In the genomic region with DNA sequence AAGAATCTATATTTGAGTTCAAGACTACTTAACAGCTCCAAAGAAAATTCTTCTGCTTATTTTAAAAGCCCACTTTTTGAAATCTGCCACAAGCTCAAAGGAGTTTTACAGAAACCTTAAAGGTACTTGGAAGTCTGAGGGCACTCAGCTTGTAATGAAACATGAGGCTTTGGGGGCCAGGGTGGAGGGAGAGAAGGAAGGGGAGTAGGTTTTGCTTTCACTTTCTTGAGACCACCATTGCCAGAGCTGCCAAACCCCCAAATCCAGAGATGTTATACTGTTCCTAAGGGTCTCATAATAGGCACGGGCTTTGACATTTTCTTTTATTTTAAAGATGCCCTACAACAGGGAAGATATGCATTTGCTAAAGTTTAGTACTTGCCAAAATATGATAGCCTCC, we compare ENCODE assay signal across 2 cellular contexts.
TF ChIP-seq lines count a peak whose summit lies in the region.

No MANE protein-coding gene starts in this region.

TF ChIP-seq in K562, 482 proteins besides CTCF, POLR2A, EP300 and RAD21:
- TF ChIP-seq ATF1 (CRISPR knock-in tag; IDR thresholded peaks at IDR 0.05) (no peak), ATF1 (tag; IDR thresholded peaks at IDR 0.05) (no peak), NFYB (IDR thresholded peaks at IDR 0.05; ENCODE audit: extremely low read depth, insufficient read length) (no peak), ZNF586 (CRISPR knock-in tag; conservative IDR thresholded peaks at IDR 0.05) (no peak), HNRNPLL (IDR thresholded peaks at IDR 0.05; ENCODE audit: low read depth, low read length, poor library complexity, severe bottlenecking) (no peak), XRCC3 (IDR thresholded peaks at IDR 0.05) (no peak), RBM15 (IDR thresholded peaks at IDR 0.05; ENCODE audit: insufficient read depth, low read length) (no peak), KAT7 (CRISPR knock-in tag; IDR thresholded peaks at IDR 0.05; ENCODE audit: borderline replicate concordance) (no peak), ZNF551 (CRISPR knock-in tag; IDR thresholded peaks at IDR 0.05) (no peak), HNRNPL (IDR thresholded peaks at IDR 0.05; ENCODE audit: low read depth, low read length) (no peak), RBM22 (IDR thresholded peaks at IDR 0.05; ENCODE audit: low read depth, low read length, poor library complexity, severe bottlenecking) (no peak), EP400 (IDR thresholded peaks at IDR 0.05) (no peak)
- TF ChIP-seq, protein P1, sequence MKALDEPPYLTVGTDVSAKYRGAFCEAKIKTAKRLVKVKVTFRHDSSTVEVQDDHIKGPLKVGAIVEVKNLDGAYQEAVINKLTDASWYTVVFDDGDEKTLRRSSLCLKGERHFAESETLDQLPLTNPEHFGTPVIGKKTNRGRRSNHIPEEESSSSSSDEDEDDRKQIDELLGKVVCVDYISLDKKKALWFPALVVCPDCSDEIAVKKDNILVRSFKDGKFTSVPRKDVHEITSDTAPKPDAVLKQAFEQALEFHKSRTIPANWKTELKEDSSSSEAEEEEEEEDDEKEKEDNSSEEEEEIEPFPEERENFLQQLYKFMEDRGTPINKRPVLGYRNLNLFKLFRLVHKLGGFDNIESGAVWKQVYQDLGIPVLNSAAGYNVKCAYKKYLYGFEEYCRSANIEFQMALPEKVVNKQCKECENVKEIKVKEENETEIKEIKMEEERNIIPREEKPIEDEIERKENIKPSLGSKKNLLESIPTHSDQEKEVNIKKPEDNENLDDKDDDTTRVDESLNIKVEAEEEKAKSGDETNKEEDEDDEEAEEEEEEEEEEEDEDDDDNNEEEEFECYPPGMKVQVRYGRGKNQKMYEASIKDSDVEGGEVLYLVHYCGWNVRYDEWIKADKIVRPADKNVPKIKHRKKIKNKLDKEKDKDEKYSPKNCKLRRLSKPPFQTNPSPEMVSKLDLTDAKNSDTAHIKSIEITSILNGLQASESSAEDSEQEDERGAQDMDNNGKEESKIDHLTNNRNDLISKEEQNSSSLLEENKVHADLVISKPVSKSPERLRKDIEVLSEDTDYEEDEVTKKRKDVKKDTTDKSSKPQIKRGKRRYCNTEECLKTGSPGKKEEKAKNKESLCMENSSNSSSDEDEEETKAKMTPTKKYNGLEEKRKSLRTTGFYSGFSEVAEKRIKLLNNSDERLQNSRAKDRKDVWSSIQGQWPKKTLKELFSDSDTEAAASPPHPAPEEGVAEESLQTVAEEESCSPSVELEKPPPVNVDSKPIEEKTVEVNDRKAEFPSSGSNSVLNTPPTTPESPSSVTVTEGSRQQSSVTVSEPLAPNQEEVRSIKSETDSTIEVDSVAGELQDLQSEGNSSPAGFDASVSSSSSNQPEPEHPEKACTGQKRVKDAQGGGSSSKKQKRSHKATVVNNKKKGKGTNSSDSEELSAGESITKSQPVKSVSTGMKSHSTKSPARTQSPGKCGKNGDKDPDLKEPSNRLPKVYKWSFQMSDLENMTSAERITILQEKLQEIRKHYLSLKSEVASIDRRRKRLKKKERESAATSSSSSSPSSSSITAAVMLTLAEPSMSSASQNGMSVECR (CRISPR knock-in tag; IDR thresholded peaks at IDR 0.05) = no peak
- TF ChIP-seq, protein P2, sequence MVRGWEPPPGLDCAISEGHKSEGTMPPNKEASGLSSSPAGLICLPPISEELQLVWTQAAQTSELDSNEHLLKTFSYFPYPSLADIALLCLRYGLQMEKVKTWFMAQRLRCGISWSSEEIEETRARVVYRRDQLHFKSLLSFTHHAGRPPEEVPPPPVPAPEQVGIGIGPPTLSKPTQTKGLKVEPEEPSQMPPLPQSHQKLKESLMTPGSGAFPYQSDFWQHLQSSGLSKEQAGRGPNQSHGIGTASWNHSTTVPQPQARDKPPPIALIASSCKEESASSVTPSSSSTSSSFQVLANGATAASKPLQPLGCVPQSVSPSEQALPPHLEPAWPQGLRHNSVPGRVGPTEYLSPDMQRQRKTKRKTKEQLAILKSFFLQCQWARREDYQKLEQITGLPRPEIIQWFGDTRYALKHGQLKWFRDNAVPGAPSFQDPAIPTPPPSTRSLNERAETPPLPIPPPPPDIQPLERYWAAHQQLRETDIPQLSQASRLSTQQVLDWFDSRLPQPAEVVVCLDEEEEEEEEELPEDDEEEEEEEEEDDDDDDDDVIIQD (CRISPR knock-in tag; IDR thresholded peaks at IDR 0.05) = no peak
- TF ChIP-seq, protein P3, sequence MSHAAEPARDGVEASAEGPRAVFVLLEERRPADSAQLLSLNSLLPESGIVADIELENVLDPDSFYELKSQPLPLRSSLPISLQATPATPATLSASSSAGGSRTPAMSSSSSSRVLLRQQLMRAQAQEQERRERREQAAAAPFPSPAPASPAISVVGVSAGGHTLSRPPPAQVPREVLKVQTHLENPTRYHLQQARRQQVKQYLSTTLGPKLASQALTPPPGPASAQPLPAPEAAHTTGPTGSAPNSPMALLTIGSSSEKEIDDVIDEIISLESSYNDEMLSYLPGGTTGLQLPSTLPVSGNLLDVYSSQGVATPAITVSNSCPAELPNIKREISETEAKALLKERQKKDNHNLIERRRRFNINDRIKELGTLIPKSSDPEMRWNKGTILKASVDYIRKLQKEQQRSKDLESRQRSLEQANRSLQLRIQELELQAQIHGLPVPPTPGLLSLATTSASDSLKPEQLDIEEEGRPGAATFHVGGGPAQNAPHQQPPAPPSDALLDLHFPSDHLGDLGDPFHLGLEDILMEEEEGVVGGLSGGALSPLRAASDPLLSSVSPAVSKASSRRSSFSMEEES (CRISPR knock-in tag; IDR thresholded peaks at IDR 0.05) = no peak

TF ChIP-seq in HEK293T, 16 proteins besides CTCF, POLR2A, EP300 and RAD21:
- TF ChIP-seq SP1 (IDR thresholded peaks at IDR 0.05) (no peak), BHLHE40 (IDR thresholded peaks at IDR 0.05; ENCODE audit: borderline replicate concordance) (no peak), L3MBTL2 (conservative IDR thresholded peaks at IDR 0.05) (no peak), ZNF384 (IDR thresholded peaks at IDR 0.05) (no peak)
- TF ChIP-seq, protein P4, sequence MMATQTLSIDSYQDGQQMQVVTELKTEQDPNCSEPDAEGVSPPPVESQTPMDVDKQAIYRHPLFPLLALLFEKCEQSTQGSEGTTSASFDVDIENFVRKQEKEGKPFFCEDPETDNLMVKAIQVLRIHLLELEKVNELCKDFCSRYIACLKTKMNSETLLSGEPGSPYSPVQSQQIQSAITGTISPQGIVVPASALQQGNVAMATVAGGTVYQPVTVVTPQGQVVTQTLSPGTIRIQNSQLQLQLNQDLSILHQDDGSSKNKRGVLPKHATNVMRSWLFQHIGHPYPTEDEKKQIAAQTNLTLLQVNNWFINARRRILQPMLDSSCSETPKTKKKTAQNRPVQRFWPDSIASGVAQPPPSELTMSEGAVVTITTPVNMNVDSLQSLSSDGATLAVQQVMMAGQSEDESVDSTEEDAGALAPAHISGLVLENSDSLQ (IDR thresholded peaks at IDR 0.05) = no peak
